8 cellular contexts compared by ENCODE assay signal in the genomic region with DNA sequence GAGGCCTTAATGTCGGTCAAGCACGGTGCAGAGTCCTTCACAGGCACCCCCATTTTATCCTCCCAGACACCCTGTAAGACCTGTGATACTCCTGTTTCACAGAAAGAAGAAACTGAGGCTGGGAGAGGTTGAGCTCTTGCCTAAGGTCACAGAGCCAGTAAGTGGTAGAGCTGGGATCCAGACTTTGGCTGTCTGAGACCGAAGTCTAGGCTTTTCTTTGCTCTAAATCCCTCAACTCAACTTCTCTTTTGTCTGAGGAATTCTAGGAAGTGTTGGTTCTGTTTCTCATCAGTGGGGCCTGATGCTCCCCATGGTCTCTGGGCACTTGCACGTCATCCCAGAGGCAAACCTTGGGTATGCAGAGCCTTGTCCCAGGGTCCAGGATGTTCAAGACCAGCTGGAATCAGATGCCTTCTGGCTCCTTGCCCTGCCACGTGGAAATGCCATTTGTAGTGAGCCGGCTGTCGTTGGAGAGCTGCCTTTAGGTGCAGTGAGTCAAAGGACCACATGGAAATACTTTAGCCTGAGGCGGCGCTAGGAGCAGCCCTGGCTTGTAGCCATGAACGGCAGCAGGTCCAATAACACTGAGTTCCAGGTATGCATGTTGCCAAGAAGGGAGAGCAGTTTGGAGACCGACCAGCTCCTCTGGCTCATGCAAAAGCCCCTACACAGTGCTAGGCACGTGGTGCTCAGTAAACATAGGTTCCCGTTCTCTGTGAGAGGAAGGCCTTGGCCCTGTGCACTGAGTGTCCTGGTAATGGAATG.
DNase-seq lines count a peak whose midpoint lies in the region; ATAC-seq and TF ChIP-seq lines count a peak whose summit lies in the region.

No MANE protein-coding gene starts in this region.

- H3K4me3 ChIP-seq in neutrophil (ENCODE audit: low read depth in 1 of 2, low read length in 1 of 2) = no peak overlapping the region

- ATAC-seq in GM19455 (IDR thresholded peaks at IDR 0.05; ENCODE audit: unreplicated experiment) = no peak
- no peak for ATAC-seq in HG02610 (IDR thresholded peaks at IDR 0.05; ENCODE audit: unreplicated experiment)

- H3K27ac ChIP-seq in neutrophil = peak overlapping the region; percentile 36

- H3K27me3 ChIP-seq in neutrophil = no peaks in the 10 kb centered on the region

- no peak for TF ChIP-seq CTCF in neutrophil (IDR thresholded peaks at IDR 0.05)

- H3K36me3 ChIP-seq in neutrophil = no peaks in the 10 kb centered on the region

- DNase-seq in DMS 273 (lab: John Stamatoyannopoulos, UW; ENCODE audit: unreplicated experiment) = peak; percentile 98
- peak; percentile 33 for DNase-seq in NCI-H1105 treated with DMSO at 0.1 percent for 48 hours (lab: John Stamatoyannopoulos, UW)
- DNase-seq in cerebellar nuclear complex (lab: John Stamatoyannopoulos, UW) = peak; percentile 46 to 80
- DNase-seq in GM19238 (ENCODE audit: insufficient read length, low spot score) = no peak
- no peak for DNase-seq in NCI-H526 (lab: John Stamatoyannopoulos, UW)

- peaks cover 30 to 31% of the 10 kb centered on the region in 2 experiments for H3K4me1 ChIP-seq in neutrophil (ENCODE audit: control insufficient read depth in 1 of 2, insufficient read depth in 1 of 2, low read depth in 1 of 2, low read length in 1 of 2)

- no peaks in the 10 kb centered on the region for H3K9me3 ChIP-seq in neutrophil

Comparison
In these comparisons a context has a peak if more than half of its experiments do, and no peak if none do; other contexts are left out.
1. DNase-seq: peak in DMS 273 (single experiment), NCI-H1105 treated with DMSO at 0.1 percent for 48 hours (single experiment) and cerebellar nuclear complex (2 of 2); none in GM19238 (single experiment) and NCI-H526 (0 of 2).